In the genomic region with DNA sequence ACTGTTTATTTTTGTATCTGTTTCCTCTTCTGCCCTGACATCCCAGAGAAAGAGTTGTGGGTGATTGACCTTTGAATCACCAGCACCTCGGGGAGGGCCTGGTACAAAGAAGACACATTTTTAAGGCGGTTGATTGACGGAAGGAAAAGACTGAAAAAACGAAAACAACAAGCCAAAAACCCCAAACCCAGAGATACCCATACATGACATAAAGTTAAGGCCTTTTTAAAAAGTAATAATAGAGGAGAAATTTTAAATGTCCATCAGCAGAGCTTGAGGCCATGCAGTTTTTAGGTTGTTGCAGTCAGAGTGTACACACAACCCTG, we compare ENCODE assay signal across 8 cellular contexts.
DNase-seq lines count a peak whose midpoint lies in the region; ATAC-seq and TF ChIP-seq lines count a peak whose summit lies in the region.

No MANE protein-coding gene starts in this region.

- H3K27me3 Mint-ChIP-seq in neural progenitor cell (ENCODE audit: insufficient read depth, low read depth), result peaks cover 5% of the 10 kb centered on the region

- no peaks in the 10 kb centered on the region for H3K9me3 ChIP-seq in MM.1S (replicated peaks; ENCODE audit: insufficient read depth, low read length)
- no peaks in the 10 kb centered on the region for H3K9me3 ChIP-seq in effector memory CD4-positive, alpha-beta T cell (ENCODE audit: control insufficient read depth, low read length)
- H3K9me3 ChIP-seq in neural progenitor cell (ENCODE audit: low read depth), result peaks cover 9% of the 10 kb centered on the region

- peaks cover 10% of the 10 kb centered on the region for H3K9me3 Mint-ChIP-seq in neural progenitor cell

- H3K4me2 ChIP-seq in MM.1S (ENCODE audit: low read depth, low read length) (peak overlapping the region; percentile 44), neural progenitor cell (peak overlapping the region; percentile 66)

- intact Hi-C loops in sciatic nerve (cut with DNase I), result no loop called here

- H2AFZ ChIP-seq in MM.1S (ENCODE audit: low read length) (peak overlapping the region; percentile 27; the same call in 1 of the 2 replicates), neural progenitor cell (replicated peaks) (peak overlapping the region; percentile 36)

- peak overlapping the region; percentile 99 for H3K27ac Mint-ChIP-seq in neural progenitor cell

- peaks cover 11% of the 10 kb centered on the region for H3K4me1 Mint-ChIP-seq in neural progenitor cell

- DNase-seq in MM.1S (no peak), neural progenitor cell (ENCODE audit: low spot score) (no peak), HPDE6-E6E7 (ENCODE audit: extremely low spot score) (no peak), H4 (ENCODE audit: low spot score) (no peak), NCI-H2171 (lab: John Stamatoyannopoulos, UW) (no peak), sciatic nerve (ENCODE audit: low spot score) (no peak)
- no peak for DNase-seq in effector memory CD4-positive, alpha-beta T cell

- H3K9me2 ChIP-seq in MM.1S (replicated peaks; ENCODE audit: insufficient read depth, low read length), result no peaks in the 10 kb centered on the region

- H3K36me3 Mint-ChIP-seq in neural progenitor cell, result peaks cover 1% of the 10 kb centered on the region

- H3K36me3 ChIP-seq in MM.1S (replicated peaks; ENCODE audit: insufficient read depth, low read length) (no peaks in the 10 kb centered on the region), neural progenitor cell (no peaks in the 10 kb centered on the region)
- no peaks in the 10 kb centered on the region for H3K36me3 ChIP-seq in effector memory CD4-positive, alpha-beta T cell (ENCODE audit: control insufficient read depth, insufficient read depth, low read length)

- H4K20me1 ChIP-seq in MM.1S (ENCODE audit: insufficient read depth, low read length), result no peaks in the 10 kb centered on the region
- H4K20me1 ChIP-seq in neural progenitor cell (ENCODE audit: low read depth), result no peaks in the 10 kb centered on the region

- ATAC-seq in sciatic nerve, result no peak

- H3K4me3 ChIP-seq in MM.1S (ENCODE audit: low read length) (peak overlapping the region; percentile 49), neural progenitor cell (peak overlapping the region; percentile 67)
- peak overlapping the region; percentile 65 for H3K4me3 ChIP-seq in effector memory CD4-positive, alpha-beta T cell (ENCODE audit: insufficient read depth, low read depth, low read length, poor library complexity, severe bottlenecking)

- TF ChIP-seq CTCF in C4-2B (conservative IDR thresholded peaks at IDR 0.05), result peak; percentile 47
- no peak for TF ChIP-seq CTCF in MM.1S (IDR thresholded peaks at IDR 0.05; ENCODE audit: low read length)
- no peak for TF ChIP-seq CTCF in neural progenitor cell (IDR thresholded peaks at IDR 0.05)

- H3K9ac ChIP-seq in MM.1S (ENCODE audit: low read length), result peak overlapping the region; percentile 60
- H3K9ac ChIP-seq in neural progenitor cell, result no peak overlapping the region

- H3K27ac ChIP-seq in C4-2B (peak overlapping the region; percentile 73), MM.1S (ENCODE audit: low read length) (peak overlapping the region; percentile 79), neural progenitor cell (peak overlapping the region; percentile 54)
- H3K27ac ChIP-seq in effector memory CD4-positive, alpha-beta T cell (ENCODE audit: insufficient read depth, low read length, poor library complexity, severe bottlenecking), result peak overlapping the region; percentile 94

- no peaks in the 10 kb centered on the region for H3K4me1 ChIP-seq in MM.1S (ENCODE audit: low read length)
- no peaks in the 10 kb centered on the region for H3K4me1 ChIP-seq in effector memory CD4-positive, alpha-beta T cell (ENCODE audit: control insufficient read depth, insufficient read depth, low read length, poor library complexity, severe bottlenecking)
- peaks cover 7% of the 10 kb centered on the region for H3K4me1 ChIP-seq in neural progenitor cell

- H3F3A ChIP-seq in MM.1S (ENCODE audit: insufficient read depth, low read length) (peaks cover 4% of the 10 kb centered on the region; the same call in 1 of the 2 replicates), neural progenitor cell (ENCODE audit: low read depth) (peaks cover 16% of the 10 kb centered on the region)

- no peaks in the 10 kb centered on the region for H3K79me2 ChIP-seq in MM.1S (ENCODE audit: low read length)
- no peaks in the 10 kb centered on the region for H3K79me2 ChIP-seq in neural progenitor cell (ENCODE audit: low read depth)

- H3K27me3 ChIP-seq in MM.1S (replicated peaks; ENCODE audit: insufficient read depth, low read length), result no peaks in the 10 kb centered on the region
- no peaks in the 10 kb centered on the region for H3K27me3 ChIP-seq in effector memory CD4-positive, alpha-beta T cell (replicated peaks; ENCODE audit: control insufficient read depth, insufficient read depth, low read length, poor library complexity, severe bottlenecking)
- H3K27me3 ChIP-seq in neural progenitor cell, result no peaks in the 10 kb centered on the region

- H3K4me3 Mint-ChIP-seq in neural progenitor cell, result peak overlapping the region; percentile 90
